ENCODE assay signal across 8 cellular contexts in the genomic region with DNA sequence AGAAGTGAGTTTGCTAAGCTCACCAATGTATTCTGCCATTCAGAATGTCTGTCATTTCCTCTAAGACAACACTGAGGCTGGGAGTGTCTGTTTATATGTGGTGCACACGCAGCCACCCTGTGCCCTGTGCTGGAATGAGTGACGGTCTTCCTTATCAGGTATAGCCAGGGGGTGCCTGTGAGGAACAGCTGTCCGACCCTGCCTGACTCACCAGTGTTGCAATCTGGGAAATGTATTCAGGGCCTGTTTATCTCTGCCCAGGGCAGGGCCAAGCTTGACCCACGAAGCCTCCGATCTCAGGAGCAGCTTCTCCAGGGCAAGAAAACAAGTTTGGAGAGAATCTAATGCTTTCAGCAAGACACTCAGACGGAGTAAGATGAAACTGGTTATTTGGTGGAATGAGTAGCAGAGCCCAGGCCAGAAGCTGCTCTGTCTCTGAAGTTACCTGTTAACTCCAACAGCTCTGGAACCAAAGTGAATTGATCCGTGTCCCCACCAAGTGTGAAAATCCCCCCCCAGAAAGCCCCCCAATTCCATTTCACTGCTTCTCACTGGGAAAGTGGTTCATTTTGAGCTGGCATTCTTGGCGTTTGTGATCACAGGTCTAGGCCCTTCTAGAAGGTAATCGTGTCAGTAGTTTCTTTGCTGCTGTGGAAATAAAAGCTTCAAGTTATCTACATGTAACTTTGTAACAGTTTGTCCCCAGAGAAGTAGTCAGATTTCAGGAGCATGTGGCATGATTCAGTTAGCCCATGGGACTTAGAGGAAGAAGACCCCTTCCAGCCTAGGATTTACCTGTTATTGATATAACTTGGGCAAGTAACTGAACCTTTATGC. TPM values are rescaled to one million over a fixed set of nuclear protein-coding genes. Genes with fewer than 3 reads are reported as not detected.
DNase-seq lines count a peak whose midpoint lies in the region; ATAC-seq, FAIRE-seq and TF ChIP-seq lines count a peak whose summit lies in the region.

No MANE protein-coding gene starts in this region.

- no peaks in the 10 kb centered on the region for H3K79me2 ChIP-seq in PC-9 (ENCODE audit: low read depth)

- H3K4me2 ChIP-seq in PC-9 = peak overlapping the region; percentile 73

- H3K9me2 ChIP-seq in PC-9 (ENCODE audit: insufficient read depth) = no peaks in the 10 kb centered on the region

- H3K27me3 ChIP-seq in PC-9 (ENCODE audit: insufficient read depth, low read depth) (no peaks in the 10 kb centered on the region), esophagus squamous epithelium (no peaks in the 10 kb centered on the region)

- ATAC-seq in activated CD4-positive, CD25-positive, alpha-beta regulatory T cell treated with anti-CD3 and anti-CD28 coated beads, Interleukin-2, amount 50 U/mL, for 24 hours = no peak
- ATAC-seq in GM18519 (IDR thresholded peaks at IDR 0.05; ENCODE audit: low FRiP score, unreplicated experiment) = no peak

- H3K4me1 ChIP-seq in PC-9 (replicated peaks; ENCODE audit: insufficient read depth) = peaks cover 47% of the 10 kb centered on the region
- H3K4me1 ChIP-seq in esophagus squamous epithelium = peaks cover 0 to 33% (median 19%) of the 10 kb centered on the region in 3 donors

- peak overlapping the region; percentile 99 for H3K27ac ChIP-seq in PC-9
- H3K27ac ChIP-seq in esophagus squamous epithelium = peak overlapping the region; percentile 78 to 83 (median 80)

- H3F3A ChIP-seq in PC-9 (ENCODE audit: insufficient read depth, low read depth) = peaks cover 48% of the 10 kb centered on the region

- H4K20me1 ChIP-seq in PC-9 (ENCODE audit: insufficient read depth) = no peaks in the 10 kb centered on the region

- H3K4me3 ChIP-seq in PC-9 (peak overlapping the region; percentile 32; the same call in 1 of the 2 replicates), esophagus squamous epithelium (no peak overlapping the region)

- H3K9me3 ChIP-seq in PC-9 (ENCODE audit: insufficient read depth, low read depth) = no peaks in the 10 kb centered on the region
- H3K9me3 ChIP-seq in esophagus squamous epithelium = no peaks in the 10 kb centered on the region

- 18 to 34% methylated on average over 6 to 7 of the region's 9 CpGs for WGBS in esophagus squamous epithelium, 2 donors

- peak; percentile 79 for DNase-seq in EH (ENCODE audit: low read depth)
- peak; percentile 96 to 99 for DNase-seq in PC-9
- DNase-seq in esophagus squamous epithelium (lab: John Stamatoyannopoulos, UW) = no peak
- DNase-seq in non-pigmented ciliary epithelial cell (ENCODE audit: low read depth) = peak; percentile 58
- DNase-seq in GM12891 (ENCODE audit: insufficient read length, low spot score) = no peak
- no peak for DNase-seq in activated CD8-positive, alpha-beta memory T cell treated with anti-CD3 and anti-CD28 coated beads, Interleukin-2, amount 50 U/mL, for 48 hours

- TF ChIP-seq CTCF in PC-9 (conservative IDR thresholded peaks at IDR 0.05) = no peak
- no peak for TF ChIP-seq CTCF in esophagus squamous epithelium (IDR thresholded peaks at IDR 0.05)

- intact Hi-C loops in PC-9 (cut with micrococcal nuclease; ENCODE audit: unreplicated experiment) = loop anchor here (1.0 to 10.0 kb wide), 4 partner anchors 10 to 294 kb away; no protein-coding TSS in a partner anchor
- intact Hi-C loops in esophagus squamous epithelium (cut with DNase I) = no loop called here

- POLR2A ChIA-PET in PC-9 (lab: Charles Lee; ENCODE audit: unreplicated experiment) = interaction anchor here (0.5 to 2.1 kb wide), 9 partner anchors 10 to 790 kb away, joined by 3 to 38 read pairs (median 8); a partner anchor contains a TSS

- no peak overlapping the region; the same call in 1 of the 2 replicates for H2AFZ ChIP-seq in PC-9

- CTCF ChIA-PET in PC-9 (lab: Charles Lee) = interaction anchor here (1.3 kb wide), 1 partner anchor 50 kb away, joined by 6 read pairs; no protein-coding TSS in a partner anchor

- TF ChIP-seq POLR2A in esophagus squamous epithelium (IDR thresholded peaks at IDR 0.05) (no peak), GM12891 (IDR thresholded peaks at IDR 0.05; ENCODE audit: low read depth, low read length) (no peak)

- FAIRE-seq in GM12891 (lab: Jason Lieb, UNC) = no peak

- BruUV-seq in PC-9 (replicated peaks; lab: Mats Ljungman, UMichigan) = TSS peak; percentile 28

- H3K36me3 ChIP-seq in PC-9 (ENCODE audit: low read depth) = no peaks in the 10 kb centered on the region
- H3K36me3 ChIP-seq in esophagus squamous epithelium = no peaks in the 10 kb centered on the region

TF ChIP-seq in GM12891, 5 proteins besides CTCF, POLR2A, EP300 and RAD21:
- no peak for TF ChIP-seq SPI1 (IDR thresholded peaks at IDR 0.05; ENCODE audit: low read depth, low read length)
- no peak for TF ChIP-seq PAX5 (IDR thresholded peaks at IDR 0.05; ENCODE audit: insufficient read depth, low read length, severe bottlenecking)
- TF ChIP-seq TAF1 (IDR thresholded peaks at IDR 0.05; ENCODE audit: low read depth, low read length) = no peak
- TF ChIP-seq POU2F2 (IDR thresholded peaks at IDR 0.05; ENCODE audit: low read depth, low read length) = no peak

RNA-seq across cellular contexts. Expression of a gene that starts 6.1 kb away (rescaled TPM):
- total RNA-seq in PC-9 (2021) (211 TPM in 2 replicates), esophagus squamous epithelium (100 to 1,000 TPM in 2 of 4 donors, 10 to 100 TPM in 2; 60.1 to 113 (median 88.7) TPM)
- polyA plus RNA-seq in GM12891 (2012; ENCODE audit: low read depth, missing spikeins) = 20.4 TPM

Comparison
In these comparisons a context has a peak if more than half of its experiments do, and no peak if none do; other contexts are left out.
1. DNase-seq: peak in EH (single experiment), PC-9 (2 of 2) and non-pigmented ciliary epithelial cell (single experiment); none in esophagus squamous epithelium (single experiment), GM12891 (single experiment) and activated CD8-positive, alpha-beta memory T cell treated with anti-CD3 and anti-CD28 coated beads, Interleukin-2, amount 50 U/mL, for 48 hours (single experiment).